9 cellular contexts compared by ENCODE assay signal in genomic region chr7:22561895-22562593, GRCh38.
DNase-seq lines count a peak whose midpoint lies in the region; ATAC-seq and TF ChIP-seq lines count a peak whose summit lies in the region.
"Had no signal": no experiment of that assay in that cellular context is flagged by ENCODE, and none has a peak within 500 bp of the region (broad histone marks: within the 10 kb centered on the region; RNA-seq: fewer than 3 reads in every experiment).

No MANE protein-coding gene starts in this region.

- POLR2A ChIA-PET in RWPE1 (lab: Yijun Ruan, JAX; ENCODE audit: low non-redundant PET) = no interaction called here

- H3K9me3 ChIP-seq in heart left ventricle (no peaks in the 10 kb centered on the region), iPS-15b (ENCODE audit: control insufficient read depth, insufficient read depth, low read length) (no peaks in the 10 kb centered on the region), thyroid gland (no peaks in the 10 kb centered on the region)

- H3K9ac ChIP-seq in iPS-15b (ENCODE audit: low read depth, low read length) = peak overlapping the region; percentile 14

- DNase-seq in heart left ventricle = no peak
- DNase-seq in Right ventricle myocardium superior = no peak
- peak; percentile 60 for DNase-seq in RWPE1 (ENCODE audit: low spot score)
- peak; percentile 58 for DNase-seq in thyroid gland
- no peak for DNase-seq in HUDEP-2 (lab: John Stamatoyannopoulos, UW; ENCODE audit: unreplicated experiment in 76 of 76)
- no peak for DNase-seq in stimulated activated CD4-positive, alpha-beta T cell treated with anti-CD3 and anti-CD28 coated beads, Interleukin-4, amount 100 ng/mL, for 1 hour
- DNase-seq: CD4-positive, CD25-positive, alpha-beta regulatory T cell had no signal

- H3K27ac ChIP-seq in heart left ventricle (peak overlapping the region; percentile 45 to 89 (median 81)), RWPE1 (peak overlapping the region; percentile 75), thyroid gland (peak overlapping the region; percentile 39 to 81 (median 46))

- H3K27me3 ChIP-seq in heart left ventricle = no peaks in the 10 kb centered on the region
- H3K27me3 ChIP-seq in iPS-15b (ENCODE audit: control insufficient read depth, insufficient read depth, low read length) = no peaks in the 10 kb centered on the region
- no peaks in the 10 kb centered on the region for H3K27me3 ChIP-seq in thyroid gland

- CTCF ChIA-PET in RWPE1 (lab: Yijun Ruan, JAX) = interaction anchor here (0.6 to 3.6 kb wide), 5 partner anchors 105 to 194 kb away, joined by 3 to 50 read pairs (median 19); partner anchors contain the start of gene IL6

- peaks cover 7 to 67% (median 50%) of the 10 kb centered on the region in 12 donors for H3K4me1 ChIP-seq in heart left ventricle
- peaks cover 40% of the 10 kb centered on the region for H3K4me1 ChIP-seq in iPS-15b (ENCODE audit: control insufficient read depth, insufficient read depth, low read length)
- peaks cover 5 to 52% of the 10 kb centered on the region in 2 donors for H3K4me1 ChIP-seq in thyroid gland

- intact Hi-C loops in heart left ventricle (cut with DNase I) = loop anchor here in 9 of 10 donors (1.0 to 10.0 kb wide), 11 partner anchors 27 to 495 kb away; partner anchors contain the start of genes IL6 (in 3 of the 9) and TOMM7 (in 1 of the 9)
- intact Hi-C loops in Right ventricle myocardium superior (cut with DNase I) = loop anchor here (2.0 kb wide), 1 partner anchor 165 kb away; the partner anchor contains the start of gene IL6
- intact Hi-C loops in thyroid gland (cut with DNase I) = loop anchor here (5.0 kb wide), 3 partner anchors 165 to 495 kb away; partner anchors contain the start of gene IL6

- no peak for ATAC-seq in heart left ventricle
- no peak for ATAC-seq in Right ventricle myocardium superior (ENCODE audit: poor library complexity)
- ATAC-seq in GM18870 (IDR thresholded peaks at IDR 0.05; ENCODE audit: unreplicated experiment) = no peak

- peak overlapping the region in 4 of 12 donors; percentile 12 to 26 (median 17) for H3K4me3 ChIP-seq in heart left ventricle
- H3K4me3 ChIP-seq in iPS-15b (ENCODE audit: low read depth, low read length) = peak overlapping the region; percentile 31
- H3K4me3 ChIP-seq in thyroid gland (replicated peaks in 1 of 3) = no peak overlapping the region

- 56 to 61% (median 59%) methylated on average over 5 of the region's 5 CpGs for WGBS in heart left ventricle, 4 donors
- 49 to 54% methylated on average over 5 of the region's 5 CpGs for WGBS in thyroid gland, 2 donors

- H3K36me3 ChIP-seq in heart left ventricle = no peaks in the 10 kb centered on the region
- no peaks in the 10 kb centered on the region for H3K36me3 ChIP-seq in iPS-15b (ENCODE audit: control insufficient read depth, insufficient read depth, low read length)
- no peaks in the 10 kb centered on the region for H3K36me3 ChIP-seq in thyroid gland

- TF ChIP-seq CTCF in heart left ventricle (IDR thresholded peaks at IDR 0.05) (no peak), RWPE1 (conservative IDR thresholded peaks at IDR 0.05; ENCODE audit: low read depth) (no peak), thyroid gland (IDR thresholded peaks at IDR 0.05) (peak in 1 of 6 experiments; percentile 12)

- TF ChIP-seq POLR2A in heart left ventricle (IDR thresholded peaks at IDR 0.05) = no peak
- peak in 1 of 2 donors; percentile 6 for TF ChIP-seq POLR2A in thyroid gland (IDR thresholded peaks at IDR 0.05)

Comparison
In these comparisons a context has a peak if more than half of its experiments do, and no peak if none do; other contexts are left out.
1. DNase-seq: peak in RWPE1 (single experiment) and thyroid gland (2 of 2); none in heart left ventricle (0 of 5), Right ventricle myocardium superior (single experiment), HUDEP-2 (0 of 76) and stimulated activated CD4-positive, alpha-beta T cell treated with anti-CD3 and anti-CD28 coated beads, Interleukin-4, amount 100 ng/mL, for 1 hour (single experiment).
2. Peak in every context shown above with its lines, with median percentiles within 50 percentile points of each other: H3K27ac ChIP-seq.